In genomic region chr12:53728206-53728605, GRCh38 we compare ENCODE assay signal across 8 cellular contexts. TPM values are rescaled to one million over a fixed set of nuclear protein-coding genes. Genes with fewer than 3 reads are reported as not detected.
A peak's percentile ranks its signal among the peaks of the same experiment; 100 is the strongest.
DNase-seq lines count a peak whose midpoint lies in the region; ATAC-seq and TF ChIP-seq lines count a peak whose summit lies in the region.

No MANE protein-coding gene starts in this region.

- peaks cover 17% of the 10 kb centered on the region for H3K27me3 Mint-ChIP-seq in T-helper 2 cell treated with Interferon-gamma antibody and Interleukin-4, amounts not matched to agents 5 μg/mL and 100 μg/mL, for 36 hours (ENCODE audit: low read depth)
- H3K27me3 Mint-ChIP-seq in activated CD4-positive, alpha-beta memory T cell treated with anti-CD3 and anti-CD28 coated beads, Interleukin-2, amount 10 ng/mL, durations not matched to agents 7 days and 5 days = no peaks in the 10 kb centered on the region

- no peak for ATAC-seq in GM21717 (IDR thresholded peaks at IDR 0.05; ENCODE audit: unreplicated experiment)
- no peak for ATAC-seq in GM19455 (IDR thresholded peaks at IDR 0.05; ENCODE audit: unreplicated experiment)

- H3K27ac Mint-ChIP-seq in T-helper 2 cell treated with Interferon-gamma antibody and Interleukin-4, amounts not matched to agents 5 μg/mL and 100 μg/mL, for 36 hours = peak overlapping the region; percentile 93
- peak overlapping the region; percentile 69 for H3K27ac Mint-ChIP-seq in activated CD4-positive, alpha-beta memory T cell treated with anti-CD3 and anti-CD28 coated beads, Interleukin-2, amount 10 ng/mL, durations not matched to agents 7 days and 5 days

- peaks cover 6% of the 10 kb centered on the region for H3K36me3 Mint-ChIP-seq in T-helper 2 cell treated with Interferon-gamma antibody and Interleukin-4, amounts not matched to agents 5 μg/mL and 100 μg/mL, for 36 hours (ENCODE audit: low read depth)
- H3K36me3 Mint-ChIP-seq in activated CD4-positive, alpha-beta memory T cell treated with anti-CD3 and anti-CD28 coated beads, Interleukin-2, amount 10 ng/mL, durations not matched to agents 7 days and 5 days (ENCODE audit: low read depth) = peaks cover 4% of the 10 kb centered on the region

- no peak for DNase-seq in T-helper 2 cell treated with Interferon-gamma antibody and Interleukin-4, amounts not matched to agents 5 μg/mL and 100 μg/mL, for 36 hours (ENCODE audit: low spot score)
- DNase-seq in T-helper 2 cell (no peak), stomach (no peak), NCI-H2107 (lab: John Stamatoyannopoulos, UW) (no peak)
- DNase-seq in activated CD4-positive, alpha-beta memory T cell treated with anti-CD3 and anti-CD28 coated beads, Interleukin-2, amount 10 ng/mL, durations not matched to agents 7 days and 5 days = no peak

- no peak overlapping the region for H3K27ac ChIP-seq in iPS-20b (ENCODE audit: low read length)
- peak overlapping the region in 4 of 5 donors; percentile 48 to 86 (median 80) for H3K27ac ChIP-seq in stomach

- POLR2A ChIA-PET in activated CD4-positive, alpha-beta memory T cell treated with anti-CD3 and anti-CD28 coated beads, Interleukin-2, amount 10 ng/mL, durations not matched to agents 7 days and 5 days (lab: Charles Lee) = interaction anchor here (0.6 to 2.4 kb wide), 7 partner anchors 9 to 56 kb away, joined by 3 to 13 read pairs (median 3); partner anchors contain the start of gene ATP5MC2

- H3K4me1 Mint-ChIP-seq in T-helper 2 cell treated with Interferon-gamma antibody and Interleukin-4, amounts not matched to agents 5 μg/mL and 100 μg/mL, for 36 hours (ENCODE audit: low read depth) = peaks cover 13% of the 10 kb centered on the region
- H3K4me1 Mint-ChIP-seq in activated CD4-positive, alpha-beta memory T cell treated with anti-CD3 and anti-CD28 coated beads, Interleukin-2, amount 10 ng/mL, durations not matched to agents 7 days and 5 days = peaks cover 27% of the 10 kb centered on the region

- intact Hi-C loops in stomach (cut with DNase I; ENCODE audit: low total_unique reads) = no loop called here

- no peak for TF ChIP-seq CTCF in stomach (IDR thresholded peaks at IDR 0.05)

- peaks cover 4% of the 10 kb centered on the region; the same call in 1 of the 2 replicates for H3K27me3 ChIP-seq in iPS-20b (ENCODE audit: insufficient read depth, low read length)
- no peaks in the 10 kb centered on the region for H3K27me3 ChIP-seq in stomach

- H3K9ac ChIP-seq in iPS-20b (ENCODE audit: low read depth, low read length) = peak overlapping the region; percentile 77; the same call in 1 of the 2 replicates

- H3K9me3 Mint-ChIP-seq in T-helper 2 cell treated with Interferon-gamma antibody and Interleukin-4, amounts not matched to agents 5 μg/mL and 100 μg/mL, for 36 hours = no peaks in the 10 kb centered on the region
- H3K9me3 Mint-ChIP-seq in activated CD4-positive, alpha-beta memory T cell treated with anti-CD3 and anti-CD28 coated beads, Interleukin-2, amount 10 ng/mL, durations not matched to agents 7 days and 5 days = no peaks in the 10 kb centered on the region

- CTCF ChIA-PET in activated CD4-positive, alpha-beta memory T cell treated with anti-CD3 and anti-CD28 coated beads, Interleukin-2, amount 10 ng/mL, durations not matched to agents 7 days and 5 days (lab: Charles Lee) = interaction anchor here (1.4 to 10.0 kb wide), 4 partner anchors 10 to 52 kb away, joined by 4 to 154 read pairs (median 6); partner anchors contain the start of gene ATP5MC2

- peak overlapping the region; percentile 96 for H3K4me3 ChIP-seq in iPS-20b (ENCODE audit: low read length)
- peak overlapping the region in 3 of 4 donors; percentile 83 to 96 (median 92) for H3K4me3 ChIP-seq in stomach

- H3K4me3 Mint-ChIP-seq in T-helper 2 cell treated with Interferon-gamma antibody and Interleukin-4, amounts not matched to agents 5 μg/mL and 100 μg/mL, for 36 hours = peak overlapping the region; percentile 94
- H3K4me3 Mint-ChIP-seq in activated CD4-positive, alpha-beta memory T cell treated with anti-CD3 and anti-CD28 coated beads, Interleukin-2, amount 10 ng/mL, durations not matched to agents 7 days and 5 days = peak overlapping the region; percentile 87

- H3K36me3 ChIP-seq in iPS-20b (ENCODE audit: insufficient read depth, low read depth, low read length) (no peaks in the 10 kb centered on the region), stomach (peaks cover 17 to 21% (median 20%) of the 10 kb centered on the region in 4 donors)

- WGBS in stomach, 5 donors = 56 to 66% (median 58%) methylated on average over 7 of the region's 7 CpGs

- no peak for TF ChIP-seq POLR2A in stomach (IDR thresholded peaks at IDR 0.05)

- TF ChIP-seq EP300 in stomach (IDR thresholded peaks at IDR 0.05) = no peak

- H3K9me3 ChIP-seq in iPS-20b (ENCODE audit: insufficient read depth, low read depth, low read length) (no peaks in the 10 kb centered on the region), stomach (no peaks in the 10 kb centered on the region)

- H3K4me1 ChIP-seq in iPS-20b (ENCODE audit: insufficient read depth, low read length) = peaks cover 9% of the 10 kb centered on the region; the same call in 1 of the 2 replicates
- H3K4me1 ChIP-seq in stomach = peaks cover 14 to 29% (median 23%) of the 10 kb centered on the region in 4 donors

RNA-seq across cellular contexts. Expression of gene CALCOCO1, which starts 1.0 kb away (rescaled TPM):
- 10 to 100 TPM; 80.5 to 83.0 TPM for total RNA-seq in activated CD4-positive, alpha-beta memory T cell treated with anti-CD3 and anti-CD28 coated beads, Interleukin-2, amount 10 ng/mL, durations not matched to agents 7 days and 5 days
- 100 to 1,000 TPM; 135 to 441 (median 164) TPM for total RNA-seq in stomach
- 100 to 1,000 TPM in 1 of 3 donors, 10 to 100 TPM in 2; 60.3 to 102 (median 73.2) TPM for polyA plus RNA-seq in stomach

RNA-seq across cellular contexts. Expression of gene CISTR, which starts 23.6 kb away (rescaled TPM):
- total RNA-seq in activated CD4-positive, alpha-beta memory T cell treated with anti-CD3 and anti-CD28 coated beads, Interleukin-2, amount 10 ng/mL, durations not matched to agents 7 days and 5 days = not detected
- not detected for total RNA-seq in stomach
- not detected for polyA plus RNA-seq in stomach

RNA-seq across cellular contexts. Expression of gene ATP5MC2, which starts 52.3 kb away (rescaled TPM):
- total RNA-seq in activated CD4-positive, alpha-beta memory T cell treated with anti-CD3 and anti-CD28 coated beads, Interleukin-2, amount 10 ng/mL, durations not matched to agents 7 days and 5 days = 100 to 1,000 TPM; 341 to 347 TPM
- 100 to 1,000 TPM in 3 of 5 donors, 10 to 100 TPM in 2; 75.0 to 255 (median 241) TPM for total RNA-seq in stomach
- 100 to 1,000 TPM; 517 to 864 (median 543) TPM for polyA plus RNA-seq in stomach
